8 cellular contexts compared by ENCODE assay signal in the genomic region with DNA sequence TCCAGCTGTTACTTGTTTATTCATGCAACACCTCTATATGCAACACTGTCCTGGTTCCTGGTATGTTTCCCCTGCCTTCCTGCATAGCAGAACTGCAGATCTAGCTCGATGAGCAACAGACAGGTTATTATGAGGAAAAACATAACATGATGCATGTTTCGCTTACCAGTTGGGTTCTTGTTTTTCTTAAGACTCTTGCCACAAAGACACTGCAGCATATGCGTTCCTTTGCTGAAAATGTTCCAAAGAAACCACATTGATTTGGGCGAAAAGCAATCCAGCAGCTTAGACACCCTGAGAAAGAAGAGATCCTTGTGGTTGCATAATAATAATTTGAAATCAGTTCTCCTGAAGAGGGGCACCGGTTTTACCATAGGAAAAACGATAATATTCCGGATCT. TPM values are rescaled to one million over a fixed set of nuclear protein-coding genes. Genes with fewer than 3 reads are reported as not detected.
DNase-seq lines count a peak whose midpoint lies in the region; ATAC-seq, FAIRE-seq and TF ChIP-seq lines count a peak whose summit lies in the region.

No MANE protein-coding gene starts in this region.

- peak overlapping the region; percentile 55 for H3K4me2 ChIP-seq in endothelial cell of umbilical vein (ENCODE audit: insufficient read depth, low read length)

- no peaks in the 10 kb centered on the region for H3K9me3 Mint-ChIP-seq in nephron

- TF ChIP-seq CTCF in BE2C (IDR thresholded peaks at IDR 0.05; ENCODE audit: low read depth, low read length): no peak
- TF ChIP-seq CTCF in Panc1 (IDR thresholded peaks at IDR 0.05): no peak
- no peak for TF ChIP-seq CTCF in endothelial cell of umbilical vein (IDR thresholded peaks at IDR 0.05; ENCODE audit: extremely low read depth in 1 of 2, insufficient read depth in 1 of 2, low read depth in 1 of 2, low read length in 2 of 2)
- TF ChIP-seq CTCF in nephron (IDR thresholded peaks at IDR 0.05; ENCODE audit: unreplicated experiment in 3 of 3): no peak

- peak overlapping the region; percentile 69 to 82 (median 82) for H3K4me3 Mint-ChIP-seq in nephron

- peaks cover 86% of the 10 kb centered on the region for H3K27me3 Mint-ChIP-seq in nephron (ENCODE audit: low read depth)

- no peak overlapping the region for H2AFZ ChIP-seq in endothelial cell of umbilical vein (ENCODE audit: low read depth, low read length)

- CTCF ChIA-PET in Panc1 (lab: Charles Lee) (no interaction called here), endothelial cell of umbilical vein (lab: Charles Lee) (interaction anchor here (2.2 kb wide), 1 partner anchor 155 kb away, joined by 6 read pairs; no protein-coding TSS in a partner anchor)

- H3K36me3 Mint-ChIP-seq in nephron (ENCODE audit: low read depth): no peaks in the 10 kb centered on the region

- no peaks in the 10 kb centered on the region for H3K79me2 ChIP-seq in endothelial cell of umbilical vein (ENCODE audit: control insufficient read depth, insufficient read depth, low read length)

- dilution Hi-C loops in endothelial cell of umbilical vein (cut with MboI; ENCODE audit: extremely low pct_ligation_motif_present, low sequenced_read_pairs): no loop called here

- no peak for FAIRE-seq in endothelial cell of umbilical vein (lab: Jason Lieb, UNC)

- H3K4me1 Mint-ChIP-seq in nephron: peaks cover 26% of the 10 kb centered on the region

- intact Hi-C loops in Panc1 (cut with micrococcal nuclease; ENCODE audit: unreplicated experiment) (no loop called here), endothelial cell of umbilical vein (cut with micrococcal nuclease) (no loop called here)

- H3K9me1 ChIP-seq in endothelial cell of umbilical vein (replicated peaks; ENCODE audit: control insufficient read depth, extremely low read depth, insufficient read depth, low read length): no peaks in the 10 kb centered on the region

- BruUV-seq in Panc1 (replicated peaks; lab: Mats Ljungman, UMichigan) (no TSS peak), endothelial cell of umbilical vein (replicated peaks; lab: Mats Ljungman, UMichigan) (no TSS peak)

- H3K27me3 ChIP-seq in BE2C (no peaks in the 10 kb centered on the region), Panc1 (ENCODE audit: control insufficient read depth, insufficient read depth, low read length) (peaks cover 8% of the 10 kb centered on the region), endothelial cell of umbilical vein (ENCODE audit: control insufficient read depth in 2 of 2, insufficient read depth in 2 of 2, low read length in 2 of 2) (peaks cover 38 to 62% of the 10 kb centered on the region in 2 experiments)

- H3K4me3 ChIP-seq in BE2C (ENCODE audit: low read depth, low read length): peak overlapping the region; percentile 82
- peak overlapping the region; percentile 41 to 44; a peak in 3 of 4 replicates for H3K4me3 ChIP-seq in Panc1 (ENCODE audit: low read depth in 2 of 2, low read length in 2 of 2)
- H3K4me3 ChIP-seq in endothelial cell of umbilical vein (replicated peaks in 1 of 3; ENCODE audit: insufficient read depth in 1 of 3, low read depth in 1 of 3, low read length in 3 of 3): no peak overlapping the region

- no peak for TF ChIP-seq POLR2A in endothelial cell of umbilical vein (IDR thresholded peaks at IDR 0.05; ENCODE audit: low read depth, low read length)

- H3K9me3 ChIP-seq in BE2C (no peaks in the 10 kb centered on the region), Panc1 (ENCODE audit: control insufficient read depth, insufficient read depth, low read depth, low read length) (no peaks in the 10 kb centered on the region), endothelial cell of umbilical vein (replicated peaks; ENCODE audit: control insufficient read depth, insufficient read depth, low read length) (no peaks in the 10 kb centered on the region)

- in situ Hi-C loops in Panc1 (cut with HindIII; ENCODE audit: low pct_unique_long_range_greater_than_20kb, low sequenced_read_pairs): no loop called here

- H4K20me1 ChIP-seq in endothelial cell of umbilical vein (replicated peaks; ENCODE audit: control insufficient read depth, extremely low read depth, insufficient read depth, low read length): no peaks in the 10 kb centered on the region

- ATAC-seq in Panc1: no peak
- ATAC-seq in GM18870 (IDR thresholded peaks at IDR 0.05; ENCODE audit: unreplicated experiment): no peak
- ATAC-seq in HG02840 (IDR thresholded peaks at IDR 0.05; ENCODE audit: low FRiP score, unreplicated experiment): no peak
- no peak for ATAC-seq in GM19328 (IDR thresholded peaks at IDR 0.05; ENCODE audit: unreplicated experiment)

- DNase-seq in BE2C (no peak), Panc1 (ENCODE audit: low read depth, low spot score) (no peak), endothelial cell of umbilical vein (ENCODE audit: low read depth, low spot score) (no peak), germinal center (ENCODE audit: low spot score) (no peak)

- H3K4me1 ChIP-seq in BE2C (no peaks in the 10 kb centered on the region; the same call in 1 of the 2 replicates), Panc1 (ENCODE audit: control insufficient read depth, insufficient read depth, low read length) (peaks cover 9% of the 10 kb centered on the region), endothelial cell of umbilical vein (ENCODE audit: control insufficient read depth, extremely low read depth, insufficient read depth, low read length) (peaks cover 3% of the 10 kb centered on the region)

- POLR2A ChIA-PET in Panc1 (lab: Charles Lee) (no interaction called here), endothelial cell of umbilical vein (lab: Charles Lee) (no interaction called here)

- H3K9ac ChIP-seq in endothelial cell of umbilical vein (replicated peaks; ENCODE audit: extremely low read depth, insufficient read depth, low read length): no peak overlapping the region

- H3K27ac Mint-ChIP-seq in nephron: peak overlapping the region in 1 of 3 experiments; percentile 0

- H3K27ac ChIP-seq in Panc1 (ENCODE audit: low read length) (no peak overlapping the region), endothelial cell of umbilical vein (ENCODE audit: insufficient read depth, low read depth, low read length) (no peak overlapping the region)

- H3K36me3 ChIP-seq in BE2C: no peaks in the 10 kb centered on the region
- no peaks in the 10 kb centered on the region for H3K36me3 ChIP-seq in Panc1 (ENCODE audit: control insufficient read depth, insufficient read depth, low read length)
- no peaks in the 10 kb centered on the region for H3K36me3 ChIP-seq in endothelial cell of umbilical vein (ENCODE audit: control insufficient read depth in 2 of 2, extremely low read depth in 1 of 2, insufficient read depth in 2 of 2, low read length in 2 of 2)

TF ChIP-seq in endothelial cell of umbilical vein, 7 proteins besides CTCF, POLR2A, EP300 and RAD21:
- TF ChIP-seq JUN (IDR thresholded peaks at IDR 0.05; ENCODE audit: borderline replicate concordance, insufficient read depth, insufficient read length, low read depth) (no peak), POLR2AphosphoS5 (IDR thresholded peaks at IDR 0.05; ENCODE audit: insufficient read depth, low read depth, low read length) (no peak), FOS (IDR thresholded peaks at IDR 0.05; ENCODE audit: borderline replicate concordance, insufficient read depth, low read length) (no peak), MYC (IDR thresholded peaks at IDR 0.05; ENCODE audit: low read depth, low read length) (no peak), GATA2 (IDR thresholded peaks at IDR 0.05; ENCODE audit: insufficient read depth, insufficient read length, low read depth, low read length) (no peak), EZH2 (IDR thresholded peaks at IDR 0.05; ENCODE audit: borderline replicate concordance, low read depth, low read length, severe bottlenecking) (no peak)
- TF ChIP-seq, protein P1, sequence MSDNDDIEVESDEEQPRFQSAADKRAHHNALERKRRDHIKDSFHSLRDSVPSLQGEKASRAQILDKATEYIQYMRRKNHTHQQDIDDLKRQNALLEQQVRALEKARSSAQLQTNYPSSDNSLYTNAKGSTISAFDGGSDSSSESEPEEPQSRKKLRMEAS (IDR thresholded peaks at IDR 0.05; ENCODE audit: insufficient read depth, insufficient read length): no peak

RNA-seq across cellular contexts. Expression of gene FGF14, which starts 0.5 kb away (rescaled TPM):
- polyA plus RNA-seq in BE2C (2012; ENCODE audit: insufficient read depth, insufficient read length, low read depth): 9.2 TPM
- total RNA-seq in Panc1 (2021; ENCODE audit: unreplicated experiment) (0.03 TPM), endothelial cell of umbilical vein (not detected in 2 replicates)
- polyA plus RNA-seq in Panc1 (2012; ENCODE audit: insufficient read length): 0.04 TPM
- not detected in 2 replicates for polyA plus RNA-seq in endothelial cell of umbilical vein
- polyA plus RNA-seq in endothelial cell of umbilical vein (2011; cell fraction: cytosol; rRNA removed): not detected in 2 replicates
- polyA plus RNA-seq in endothelial cell of umbilical vein (2011; cell fraction: nucleus; rRNA removed): not detected in 2 replicates
- polyA plus RNA-seq in endothelial cell of umbilical vein (2012): 0.05 and 0.29 TPM in 2 replicates
- polyA minus RNA-seq in endothelial cell of umbilical vein: not detected in 2 replicates
- polyA minus RNA-seq in endothelial cell of umbilical vein (2011; cell fraction: cytosol; rRNA and poly(A)+ RNA removed): not detected
- polyA minus RNA-seq in endothelial cell of umbilical vein (2011; cell fraction: nucleus; rRNA and poly(A)+ RNA removed): not detected in 2 replicates

Comparison
In these comparisons a context has a peak if more than half of its experiments do, and no peak if none do; other contexts are left out.
1. H3K4me3 ChIP-seq: peak in BE2C (single experiment) and Panc1 (2 of 2); none in endothelial cell of umbilical vein (0 of 3).